In the genomic region with DNA sequence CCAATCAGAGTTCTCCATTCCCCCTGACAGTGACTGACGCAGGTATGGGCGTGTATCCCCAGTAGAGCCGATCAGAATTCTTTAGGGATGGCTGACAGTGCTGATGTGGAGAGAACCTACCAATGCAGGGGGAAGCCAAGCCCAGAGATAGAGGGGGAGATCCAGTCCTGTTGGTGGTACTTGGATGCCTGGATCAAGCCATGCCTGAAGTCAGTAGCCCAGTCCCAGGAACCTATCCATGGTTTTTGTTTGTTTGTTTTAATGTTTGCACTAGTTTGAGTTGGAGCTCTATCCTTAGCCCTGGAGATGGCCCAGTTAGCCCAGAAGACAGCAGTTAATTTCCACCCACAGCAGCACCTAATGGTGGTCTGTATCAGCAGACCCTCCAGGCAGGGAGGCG, we compare ENCODE assay signal across 1 cellular context.
TF ChIP-seq lines count a peak whose summit lies in the region.

No MANE protein-coding gene starts in this region.

TF ChIP-seq in HepG2, 621 proteins besides CTCF, POLR2A, EP300 and RAD21:
- TF ChIP-seq ZNF329 (CRISPR knock-in tag; IDR thresholded peaks at IDR 0.05; ENCODE audit: low read depth) (peak; percentile 96), NFIC (IDR thresholded peaks at IDR 0.05; ENCODE audit: low read length) (no peak)
- TF ChIP-seq, protein P1, sequence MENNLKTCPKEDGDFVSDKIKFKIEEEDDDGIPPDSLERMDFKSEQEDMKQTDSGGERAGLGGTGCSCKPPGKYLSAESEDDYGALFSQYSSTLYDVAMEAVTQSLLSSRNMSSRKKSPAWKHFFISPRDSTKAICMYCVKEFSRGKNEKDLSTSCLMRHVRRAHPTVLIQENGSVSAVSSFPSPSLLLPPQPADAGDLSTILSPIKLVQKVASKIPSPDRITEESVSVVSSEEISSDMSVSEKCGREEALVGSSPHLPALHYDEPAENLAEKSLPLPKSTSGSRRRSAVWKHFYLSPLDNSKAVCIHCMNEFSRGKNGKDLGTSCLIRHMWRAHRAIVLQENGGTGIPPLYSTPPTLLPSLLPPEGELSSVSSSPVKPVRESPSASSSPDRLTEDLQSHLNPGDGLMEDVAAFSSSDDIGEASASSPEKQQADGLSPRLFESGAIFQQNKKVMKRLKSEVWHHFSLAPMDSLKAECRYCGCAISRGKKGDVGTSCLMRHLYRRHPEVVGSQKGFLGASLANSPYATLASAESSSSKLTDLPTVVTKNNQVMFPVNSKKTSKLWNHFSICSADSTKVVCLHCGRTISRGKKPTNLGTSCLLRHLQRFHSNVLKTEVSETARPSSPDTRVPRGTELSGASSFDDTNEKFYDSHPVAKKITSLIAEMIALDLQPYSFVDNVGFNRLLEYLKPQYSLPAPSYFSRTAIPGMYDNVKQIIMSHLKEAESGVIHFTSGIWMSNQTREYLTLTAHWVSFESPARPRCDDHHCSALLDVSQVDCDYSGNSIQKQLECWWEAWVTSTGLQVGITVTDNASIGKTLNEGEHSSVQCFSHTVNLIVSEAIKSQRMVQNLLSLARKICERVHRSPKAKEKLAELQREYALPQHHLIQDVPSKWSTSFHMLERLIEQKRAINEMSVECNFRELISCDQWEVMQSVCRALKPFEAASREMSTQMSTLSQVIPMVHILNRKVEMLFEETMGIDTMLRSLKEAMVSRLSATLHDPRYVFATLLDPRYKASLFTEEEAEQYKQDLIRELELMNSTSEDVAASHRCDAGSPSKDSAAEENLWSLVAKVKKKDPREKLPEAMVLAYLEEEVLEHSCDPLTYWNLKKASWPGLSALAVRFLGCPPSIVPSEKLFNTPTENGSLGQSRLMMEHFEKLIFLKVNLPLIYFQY (CRISPR knock-in tag; IDR thresholded peaks at IDR 0.05; ENCODE audit: borderline replicate concordance): no peak
